Comparison of ENCODE assay signal across 12 cellular contexts in genomic region chr20:33773412-33774089, GRCh38. TPM values are rescaled to one million over a fixed set of nuclear protein-coding genes. Genes with fewer than 3 reads are reported as not detected.
A peak's percentile ranks its signal among the peaks of the same experiment; 100 is the strongest.
DNase-seq lines count a peak whose midpoint lies in the region; ATAC-seq and TF ChIP-seq lines count a peak whose summit lies in the region.
"Had no signal": no experiment of that assay in that cellular context is flagged by ENCODE, and none has a peak within 500 bp of the region (broad histone marks: within the 10 kb centered on the region; RNA-seq: fewer than 3 reads in every experiment).

No MANE protein-coding gene starts in this region.

- ATAC-seq in GM21619 (IDR thresholded peaks at IDR 0.05; ENCODE audit: unreplicated experiment) (peak; percentile 66), HG03571 (IDR thresholded peaks at IDR 0.05; ENCODE audit: unreplicated experiment) (peak; percentile 45), T-helper 17 cell (no peak)
- ATAC-seq in stimulated activated naive B cell treated with anti-CD40 and anti-IgM and Interleukin-4, amounts not matched to agents 10 μg/mL and 1 μg/mL and 100 μg/mL, for 72 hours (replicated peaks) = peak; percentile 84 to 85

- H3K27me3 Mint-ChIP-seq in stimulated activated naive B cell treated with anti-CD40 and anti-IgM and Interleukin-4, amounts not matched to agents 10 μg/mL and 1 μg/mL and 100 μg/mL, for 72 hours = no peaks in the 10 kb centered on the region
- H3K27me3 Mint-ChIP-seq in T-helper 17 cell = no peaks in the 10 kb centered on the region

- peaks cover 7 to 28% of the 10 kb centered on the region in 2 donors for H3K36me3 Mint-ChIP-seq in stimulated activated naive B cell treated with anti-CD40 and anti-IgM and Interleukin-4, amounts not matched to agents 10 μg/mL and 1 μg/mL and 100 μg/mL, for 72 hours
- H3K36me3 Mint-ChIP-seq in T-helper 17 cell (ENCODE audit: low read depth) = peaks cover 2% of the 10 kb centered on the region

- no peak overlapping the region for H3K27ac ChIP-seq in coronary artery
- H3K27ac ChIP-seq: HL-60 had no signal

- H3K4me3 ChIP-seq in coronary artery = no peak overlapping the region
- H3K4me3 ChIP-seq: BLaER1 treated with 17β-estradiol and CSF1 and Interleukin-3, amounts not matched to agents 10 nM and 100 nM had no signal

- H3K4me3 Mint-ChIP-seq in stimulated activated naive B cell treated with anti-CD40 and anti-IgM and Interleukin-4, amounts not matched to agents 10 μg/mL and 1 μg/mL and 100 μg/mL, for 72 hours = no peak overlapping the region
- H3K4me3 Mint-ChIP-seq in T-helper 17 cell = no peak overlapping the region

- peaks cover 30 to 44% of the 10 kb centered on the region in 2 donors for H3K4me1 Mint-ChIP-seq in stimulated activated naive B cell treated with anti-CD40 and anti-IgM and Interleukin-4, amounts not matched to agents 10 μg/mL and 1 μg/mL and 100 μg/mL, for 72 hours
- peaks cover 10% of the 10 kb centered on the region for H3K4me1 Mint-ChIP-seq in T-helper 17 cell

- TF ChIP-seq CTCF in coronary artery (IDR thresholded peaks at IDR 0.05) = no peak

- H3K27ac Mint-ChIP-seq in stimulated activated naive B cell treated with anti-CD40 and anti-IgM and Interleukin-4, amounts not matched to agents 10 μg/mL and 1 μg/mL and 100 μg/mL, for 72 hours = peak overlapping the region; percentile 94
- no peak overlapping the region for H3K27ac Mint-ChIP-seq in T-helper 17 cell

- H3K9me3 Mint-ChIP-seq in stimulated activated naive B cell treated with anti-CD40 and anti-IgM and Interleukin-4, amounts not matched to agents 10 μg/mL and 1 μg/mL and 100 μg/mL, for 72 hours = no peaks in the 10 kb centered on the region

- in situ Hi-C loops in G401 (cut with HindIII; ENCODE audit: low sequenced_read_pairs) = no loop called here

- H3K9me3 ChIP-seq in T-helper 17 cell (ENCODE audit: control insufficient read depth, low read length, poor library complexity, severe bottlenecking) = no peaks in the 10 kb centered on the region

- DNase-seq in stimulated activated CD4-positive, alpha-beta T cell treated with anti-CD3 and anti-CD28 coated beads, Interleukin-12 subunit alpha, Interleukin-12 subunit beta, amount 100 ng/mL, for 48 hours (ENCODE audit: low read depth in 2 of 3, low spot score in 1 of 3) = peak; percentile 6 to 12 (median 10)
- no peak for DNase-seq in stimulated activated CD4-positive, alpha-beta T cell treated with anti-CD3 and anti-CD28 coated beads, Interleukin-4, amount 100 ng/mL, for 24 hours
- DNase-seq in stimulated activated naive B cell treated with anti-CD40 and anti-IgM and Interleukin-4, amounts not matched to agents 10 μg/mL and 1 μg/mL and 100 μg/mL, for 72 hours = peak; percentile 70
- DNase-seq in coronary artery (ENCODE audit: low spot score) = no peak
- DNase-seq in T-helper 17 cell = no peak
- DNase-seq in G401 (ENCODE audit: low spot score) = no peak
- DNase-seq: NCI-H2171 treated with DMSO at 0.1 percent for 48 hours, SW 1271 had no signal

RNA-seq across cellular contexts. Expression of gene CHMP4B, which starts 37.6 kb away (rescaled TPM):
- 10 to 100 TPM; 48.6 to 50.6 TPM for total RNA-seq in T-helper 17 cell
- 71.3 and 87.4 TPM in 2 replicates for total RNA-seq in G401 (2014; rRNA removed; shearing (Covaris generic))

RNA-seq across cellular contexts. Expression of gene ZNF341, which starts 41.8 kb away (rescaled TPM):
- total RNA-seq in T-helper 17 cell = 1 to 10 TPM; 4.0 to 4.2 TPM
- total RNA-seq in G401 (2014; rRNA removed; shearing (Covaris generic)) = 0.86 and 2.3 TPM in 2 replicates

RNA-seq across cellular contexts. Expression of gene PXMP4, which starts 53.4 kb away (rescaled TPM):
- 1 to 10 TPM; 3.7 to 4.0 TPM for total RNA-seq in T-helper 17 cell
- total RNA-seq in G401 (2014; rRNA removed; shearing (Covaris generic)) = 1.3 and 1.6 TPM in 2 replicates

Comparison
In these comparisons a context has a peak if more than half of its experiments do, and no peak if none do; other contexts are left out.
1. DNase-seq: peak in stimulated activated CD4-positive, alpha-beta T cell treated with anti-CD3 and anti-CD28 coated beads, Interleukin-12 subunit alpha, Interleukin-12 subunit beta, amount 100 ng/mL, for 48 hours (3 of 3) and stimulated activated naive B cell treated with anti-CD40 and anti-IgM and Interleukin-4, amounts not matched to agents 10 μg/mL and 1 μg/mL and 100 μg/mL, for 72 hours (single experiment); none in stimulated activated CD4-positive, alpha-beta T cell treated with anti-CD3 and anti-CD28 coated beads, Interleukin-4, amount 100 ng/mL, for 24 hours (single experiment), coronary artery (single experiment), T-helper 17 cell (0 of 3) and G401 (single experiment).